Comparison of ENCODE assay signal across 8 cellular contexts in the genomic region with DNA sequence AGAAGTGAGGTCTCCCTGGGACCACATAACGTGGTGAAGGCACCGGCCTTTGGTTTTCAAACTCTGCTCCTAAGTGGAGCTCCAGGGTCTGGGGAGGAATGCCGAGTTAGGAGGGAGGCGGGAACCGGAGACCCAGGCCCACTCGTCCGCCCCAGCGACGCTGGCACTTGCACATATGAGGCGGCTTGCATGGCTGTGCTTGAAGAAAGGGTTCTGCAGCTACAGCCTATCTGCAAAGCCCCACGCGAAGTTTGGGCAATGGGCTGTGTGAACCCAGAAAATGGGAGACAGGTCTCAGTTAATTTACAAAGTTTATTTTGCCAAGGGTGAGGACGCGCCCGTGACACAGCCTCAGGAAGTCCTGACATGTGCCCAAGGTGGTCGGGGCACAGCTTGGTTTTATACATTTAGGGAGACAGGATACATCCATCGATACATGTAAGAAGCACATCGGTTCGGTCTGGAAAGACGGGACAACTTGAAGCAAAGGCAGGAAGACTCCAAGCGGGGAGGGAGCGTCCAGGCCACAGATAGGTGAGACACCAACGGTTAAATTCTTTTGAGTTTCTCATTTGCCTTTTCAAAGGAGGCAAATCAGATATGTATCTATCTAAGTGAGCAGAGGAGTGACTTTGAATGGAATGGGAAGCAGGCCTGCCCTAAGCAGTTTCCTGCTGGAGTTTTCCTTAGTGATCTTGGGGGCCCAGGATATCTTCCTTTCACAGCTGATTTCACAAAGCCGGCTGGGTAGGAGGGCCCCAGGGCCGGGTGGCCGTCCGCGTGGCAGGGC. TPM values are rescaled to one million over a fixed set of nuclear protein-coding genes. Genes with fewer than 3 reads are reported as not detected.
DNase-seq lines count a peak whose midpoint lies in the region; ATAC-seq and TF ChIP-seq lines count a peak whose summit lies in the region.

No MANE protein-coding gene starts in this region.

- CTCF ChIA-PET in RWPE1 (lab: Yijun Ruan, JAX) = interaction anchor here (0.6 to 1.5 kb wide), 2 partner anchors 31 to 338 kb away, joined by 4 to 7 read pairs; no protein-coding TSS in a partner anchor

- H3K27ac ChIP-seq in DND-41 (ENCODE audit: low read length) = peak overlapping the region; percentile 90
- H3K27ac ChIP-seq in RWPE1 = peak overlapping the region; percentile 79
- H3K27ac ChIP-seq in fibroblast of lung (ENCODE audit: insufficient read depth, low read length) = peak overlapping the region; percentile 63
- peak overlapping the region; percentile 84 for H3K27ac ChIP-seq in parathyroid adenoma

- H3K9me3 ChIP-seq in DND-41 (ENCODE audit: insufficient read depth, low read length, severe bottlenecking) (no peaks in the 10 kb centered on the region), fibroblast of lung (ENCODE audit: control insufficient read depth, insufficient read depth, low read depth, low read length) (no peaks in the 10 kb centered on the region), parathyroid adenoma (ENCODE audit: control insufficient read depth, low read length) (no peaks in the 10 kb centered on the region)

- H2AFZ ChIP-seq in DND-41 (ENCODE audit: low read depth, low read length) (peak overlapping the region; percentile 97), fibroblast of lung (ENCODE audit: low read length) (peak overlapping the region; percentile 92), parathyroid adenoma (peak overlapping the region; percentile 100)

- in situ Hi-C loops in G401 (cut with HindIII; ENCODE audit: low sequenced_read_pairs) = no loop called here

- H3K4me1 ChIP-seq in DND-41 (ENCODE audit: insufficient read depth, low read length) = peaks cover 40% of the 10 kb centered on the region
- H3K4me1 ChIP-seq in fibroblast of lung (ENCODE audit: control insufficient read depth, extremely low read depth, insufficient read depth, low read length) = peaks cover 4% of the 10 kb centered on the region
- H3K4me1 ChIP-seq in parathyroid adenoma = peaks cover 7% of the 10 kb centered on the region

- POLR2A ChIA-PET in RWPE1 (lab: Yijun Ruan, JAX; ENCODE audit: low non-redundant PET) = no interaction called here

- DNase-seq in DND-41 (no peak), RWPE1 (ENCODE audit: low spot score) (no peak), fibroblast of lung (ENCODE audit: low read depth in 2 of 2) (no peak), G401 (ENCODE audit: low spot score) (no peak)
- DNase-seq in stimulated activated CD4-positive, alpha-beta T cell treated with anti-CD3 and anti-CD28 coated beads, Interleukin-15, amount 100 ng/mL, for 24 hours = no peak
- no peak for DNase-seq in stimulated activated CD4-positive, alpha-beta T cell treated with anti-CD3 and anti-CD28 coated beads, Interleukin-2, amount 100 ng/mL, for 48 hours

- H3K4me2 ChIP-seq in DND-41 (ENCODE audit: insufficient read depth, low read length) = peak overlapping the region; percentile 72
- H3K4me2 ChIP-seq in fibroblast of lung (ENCODE audit: extremely low read depth, insufficient read depth, low read length) = peak overlapping the region; percentile 81
- H3K4me2 ChIP-seq in parathyroid adenoma (ENCODE audit: low read length) = peak overlapping the region; percentile 88

- H3K9ac ChIP-seq in DND-41 (ENCODE audit: low read depth, low read length) (peak overlapping the region; percentile 96), fibroblast of lung (ENCODE audit: insufficient read depth, low read length) (peak overlapping the region; percentile 82), parathyroid adenoma (peak overlapping the region; percentile 58)

- H3K4me3 ChIP-seq in DND-41 (ENCODE audit: low read depth in 1 of 2, low read length in 2 of 2) = peak overlapping the region; percentile 75 to 92
- H3K4me3 ChIP-seq in fibroblast of lung (replicated peaks in 1 of 4; ENCODE audit: control extremely low read depth in 1 of 4, insufficient read depth in 1 of 4, low read depth in 3 of 4, low read length in 4 of 4) = peak overlapping the region; percentile 41 to 93 (median 56)
- H3K4me3 ChIP-seq in parathyroid adenoma (ENCODE audit: low read depth, low read length) = peak overlapping the region; percentile 79

- H4K20me1 ChIP-seq in DND-41 (ENCODE audit: insufficient read depth, low read length) (peaks cover 6% of the 10 kb centered on the region; the same call in 1 of the 2 replicates), fibroblast of lung (ENCODE audit: control insufficient read depth, extremely low read depth, insufficient read depth, low read length) (no peaks in the 10 kb centered on the region)

- no peak for ATAC-seq in DND-41 (ENCODE audit: insufficient read depth, low read depth)
- ATAC-seq in HG03439 (IDR thresholded peaks at IDR 0.05; ENCODE audit: unreplicated experiment) = no peak

- peaks cover 3% of the 10 kb centered on the region for H3K36me3 ChIP-seq in DND-41 (ENCODE audit: insufficient read depth, low read length)
- H3K36me3 ChIP-seq in fibroblast of lung (ENCODE audit: control insufficient read depth, insufficient read depth, low read length) = no peaks in the 10 kb centered on the region
- H3K36me3 ChIP-seq in parathyroid adenoma (ENCODE audit: control insufficient read depth, insufficient read depth, low read length) = no peaks in the 10 kb centered on the region

- H3K79me2 ChIP-seq in DND-41 (ENCODE audit: insufficient read depth, low read length) (peaks cover 41% of the 10 kb centered on the region), fibroblast of lung (ENCODE audit: control insufficient read depth, insufficient read depth, low read length) (peaks cover 7% of the 10 kb centered on the region), parathyroid adenoma (peaks cover 21% of the 10 kb centered on the region)

- TF ChIP-seq CTCF in DND-41 (IDR thresholded peaks at IDR 0.05; ENCODE audit: borderline replicate concordance, extremely low read depth, low read length, poor library complexity, severe bottlenecking) = no peak
- no peak for TF ChIP-seq CTCF in RWPE1 (conservative IDR thresholded peaks at IDR 0.05; ENCODE audit: low read depth)
- no peak for TF ChIP-seq CTCF in fibroblast of lung (conservative IDR thresholded peaks at IDR 0.05 in 1 of 2, IDR thresholded peaks at IDR 0.05 in 1 of 2; ENCODE audit: low read depth in 1 of 2, low read length in 2 of 2)
- TF ChIP-seq CTCF in parathyroid adenoma (IDR thresholded peaks at IDR 0.05) = no peak

- peaks cover 6% of the 10 kb centered on the region for H3K27me3 ChIP-seq in DND-41 (ENCODE audit: insufficient read depth, low read length, poor library complexity)
- H3K27me3 ChIP-seq in fibroblast of lung (ENCODE audit: control insufficient read depth, insufficient read depth, low read length) = peaks cover 8% of the 10 kb centered on the region
- H3K27me3 ChIP-seq in parathyroid adenoma (ENCODE audit: control insufficient read depth, insufficient read depth, low read length) = no peaks in the 10 kb centered on the region

RNA-seq across cellular contexts. Expression of gene PCMTD2, which starts 0.8 kb away (rescaled TPM):
- total RNA-seq in fibroblast of lung = 39.5 and 68.8 TPM in 2 replicates
- polyA plus RNA-seq in fibroblast of lung = 28.8 and 42.9 TPM in 2 replicates
- 18.3 and 23.2 TPM in 2 replicates for polyA plus RNA-seq in fibroblast of lung (2012)
- polyA minus RNA-seq in fibroblast of lung (ENCODE audit: low replicate concordance) = 2.6 and 8.7 TPM in 2 replicates
- 64.1 and 68.2 TPM in 2 replicates for total RNA-seq in G401 (2014; rRNA removed; shearing (Covaris generic))
